8 cellular contexts compared by ENCODE assay signal in genomic region chr7:41732279-41733062, GRCh38. TPM values are rescaled to one million over a fixed set of nuclear protein-coding genes. Genes with fewer than 3 reads are reported as not detected.
DNase-seq lines count a peak whose midpoint lies in the region; ATAC-seq and TF ChIP-seq lines count a peak whose summit lies in the region.

No MANE protein-coding gene starts in this region.

- H3K4me3 ChIP-seq in brain microvascular endothelial cell (ENCODE audit: low read depth, low read length): no peak overlapping the region

- no peak overlapping the region for H3K4me3 Mint-ChIP-seq in activated CD8-positive, alpha-beta T cell treated with anti-CD3 and anti-CD28 coated beads for 36 hours
- no peak overlapping the region for H3K4me3 Mint-ChIP-seq in activated CD8-positive, alpha-beta T cell treated with anti-CD3 and anti-CD28 coated beads, Interleukin-2, amount 10 ng/mL, durations not matched to agents 7 days and 5 days
- H3K4me3 Mint-ChIP-seq in osteocyte (ENCODE audit: unreplicated experiment): no peak overlapping the region

- H3K36me3 ChIP-seq in brain microvascular endothelial cell (replicated peaks): no peaks in the 10 kb centered on the region

- peaks cover 27% of the 10 kb centered on the region for H3K27me3 Mint-ChIP-seq in activated CD8-positive, alpha-beta T cell treated with anti-CD3 and anti-CD28 coated beads for 36 hours
- H3K27me3 Mint-ChIP-seq in activated CD8-positive, alpha-beta T cell treated with anti-CD3 and anti-CD28 coated beads, Interleukin-2, amount 10 ng/mL, durations not matched to agents 7 days and 5 days (ENCODE audit: low read depth): peaks cover 19% of the 10 kb centered on the region
- H3K27me3 Mint-ChIP-seq in osteocyte (ENCODE audit: unreplicated experiment): no peaks in the 10 kb centered on the region

- peaks cover 12% of the 10 kb centered on the region for H3K4me1 Mint-ChIP-seq in activated CD8-positive, alpha-beta T cell treated with anti-CD3 and anti-CD28 coated beads for 36 hours (ENCODE audit: low read depth)
- H3K4me1 Mint-ChIP-seq in activated CD8-positive, alpha-beta T cell treated with anti-CD3 and anti-CD28 coated beads, Interleukin-2, amount 10 ng/mL, durations not matched to agents 7 days and 5 days (ENCODE audit: low read depth): peaks cover 8% of the 10 kb centered on the region
- H3K4me1 Mint-ChIP-seq in osteocyte (ENCODE audit: unreplicated experiment): peaks cover 29% of the 10 kb centered on the region

- DNase-seq in activated CD8-positive, alpha-beta T cell treated with anti-CD3 and anti-CD28 coated beads for 36 hours: no peak
- no peak for DNase-seq in activated CD8-positive, alpha-beta T cell treated with anti-CD3 and anti-CD28 coated beads, Interleukin-2, amount 10 ng/mL, durations not matched to agents 7 days and 5 days
- DNase-seq in brain microvascular endothelial cell (no peak), osteocyte (ENCODE audit: extremely low spot score, unreplicated experiment) (no peak), activated gamma-delta T cell treated with Interleukin-2 at 50 U/mL for 16 hours (no peak), H4 (ENCODE audit: low spot score) (no peak), NCI-H524 (lab: John Stamatoyannopoulos, UW) (no peak)

- no peaks in the 10 kb centered on the region for H3K9me3 Mint-ChIP-seq in activated CD8-positive, alpha-beta T cell treated with anti-CD3 and anti-CD28 coated beads for 36 hours
- no peaks in the 10 kb centered on the region for H3K9me3 Mint-ChIP-seq in activated CD8-positive, alpha-beta T cell treated with anti-CD3 and anti-CD28 coated beads, Interleukin-2, amount 10 ng/mL, durations not matched to agents 7 days and 5 days (ENCODE audit: insufficient read depth)
- no peaks in the 10 kb centered on the region for H3K9me3 Mint-ChIP-seq in osteocyte (ENCODE audit: unreplicated experiment)

- peak; percentile 22 for TF ChIP-seq CTCF in activated CD8-positive, alpha-beta T cell treated with anti-CD3 and anti-CD28 coated beads for 36 hours (IDR thresholded peaks at IDR 0.05)
- TF ChIP-seq CTCF in brain microvascular endothelial cell (IDR thresholded peaks at IDR 0.05; ENCODE audit: low read depth, low read length, missing control alignments) (peak; percentile 16), osteocyte (IDR thresholded peaks at IDR 0.05) (peak; percentile 67)

- H3K27ac Mint-ChIP-seq in activated CD8-positive, alpha-beta T cell treated with anti-CD3 and anti-CD28 coated beads for 36 hours: no peak overlapping the region
- H3K27ac Mint-ChIP-seq in activated CD8-positive, alpha-beta T cell treated with anti-CD3 and anti-CD28 coated beads, Interleukin-2, amount 10 ng/mL, durations not matched to agents 7 days and 5 days: no peak overlapping the region
- no peak overlapping the region for H3K27ac Mint-ChIP-seq in osteocyte (ENCODE audit: unreplicated experiment)

- intact Hi-C loops in activated CD8-positive, alpha-beta T cell treated with anti-CD3 and anti-CD28 coated beads for 36 hours (cut with micrococcal nuclease): no loop called here

- POLR2A ChIA-PET in activated CD8-positive, alpha-beta T cell treated with anti-CD3 and anti-CD28 coated beads for 36 hours (lab: Charles Lee): no interaction called here
- POLR2A ChIA-PET in activated CD8-positive, alpha-beta T cell treated with anti-CD3 and anti-CD28 coated beads, Interleukin-2, amount 10 ng/mL, durations not matched to agents 7 days and 5 days (lab: Charles Lee): no interaction called here

- ATAC-seq in activated CD8-positive, alpha-beta T cell treated with anti-CD3 and anti-CD28 coated beads for 36 hours: no peak
- no peak for ATAC-seq in activated CD8-positive, alpha-beta T cell treated with anti-CD3 and anti-CD28 coated beads, Interleukin-2, amount 10 ng/mL, durations not matched to agents 7 days and 5 days
- peak; percentile 20 for ATAC-seq in HG03565 (IDR thresholded peaks at IDR 0.05; ENCODE audit: unreplicated experiment)

- H3K27ac ChIP-seq in brain microvascular endothelial cell: no peak overlapping the region

- no peaks in the 10 kb centered on the region for H3K36me3 Mint-ChIP-seq in activated CD8-positive, alpha-beta T cell treated with anti-CD3 and anti-CD28 coated beads for 36 hours (ENCODE audit: low read depth)
- no peaks in the 10 kb centered on the region for H3K36me3 Mint-ChIP-seq in activated CD8-positive, alpha-beta T cell treated with anti-CD3 and anti-CD28 coated beads, Interleukin-2, amount 10 ng/mL, durations not matched to agents 7 days and 5 days (ENCODE audit: low read depth)
- H3K36me3 Mint-ChIP-seq in osteocyte (ENCODE audit: unreplicated experiment): no peaks in the 10 kb centered on the region

- CTCF ChIA-PET in activated CD8-positive, alpha-beta T cell treated with anti-CD3 and anti-CD28 coated beads for 36 hours (lab: Charles Lee): interaction anchor here (0.8 kb wide), 1 partner anchor 208 kb away, joined by 3 read pairs; no protein-coding TSS in a partner anchor
- CTCF ChIA-PET in activated CD8-positive, alpha-beta T cell treated with anti-CD3 and anti-CD28 coated beads, Interleukin-2, amount 10 ng/mL, durations not matched to agents 7 days and 5 days (lab: Charles Lee): interaction anchor here (1.5 kb wide), 1 partner anchor 729 kb away, joined by 3 read pairs; no protein-coding TSS in a partner anchor

- in situ Hi-C loops in brain microvascular endothelial cell (cut with HindIII; ENCODE audit: low pct_ligation_motif_present, low sequenced_read_pairs): no loop called here

- H3K27me3 ChIP-seq in brain microvascular endothelial cell (replicated peaks): no peaks in the 10 kb centered on the region

RNA-seq across cellular contexts. Expression of gene INHBA, which starts 29.6 kb away (rescaled TPM):
- not detected for total RNA-seq in activated CD8-positive, alpha-beta T cell treated with anti-CD3 and anti-CD28 coated beads for 36 hours
- total RNA-seq in activated CD8-positive, alpha-beta T cell treated with anti-CD3 and anti-CD28 coated beads, Interleukin-2, amount 10 ng/mL, durations not matched to agents 7 days and 5 days: not detected
- total RNA-seq in osteocyte: 198 and 199 TPM in 2 replicates
- total RNA-seq in H4 (2014; rRNA removed; shearing (Covaris generic)): 1.2 and 2.2 TPM in 2 replicates

Comparison
In these comparisons a context has a peak if more than half of its experiments do, and no peak if none do; other contexts are left out.
1. CTCF ChIP-seq: peak in every context shown above with its lines; median percentile 67 in osteocyte; 22 in activated CD8-positive, alpha-beta T cell treated with anti-CD3 and anti-CD28 coated beads for 36 hours; 16 in brain microvascular endothelial cell.
2. RNA of gene INHBA, which starts 29.6 kb away (total RNA-seq): 198 to 199 TPM in osteocyte; 1.2 to 2.2 TPM in H4, not detected in activated CD8-positive, alpha-beta T cell treated with anti-CD3 and anti-CD28 coated beads for 36 hours and not detected in activated CD8-positive, alpha-beta T cell treated with anti-CD3 and anti-CD28 coated beads, Interleukin-2, amount 10 ng/mL, durations not matched to agents 7 days and 5 days; every median in the first group is over 10 times any median in the second.